34 cellular contexts compared by ENCODE assay signal in genomic region chr4:22465996-22466395, GRCh38.
"Had no signal": no experiment of that assay in that cellular context is flagged by ENCODE, and none has a peak within 500 bp of the region (broad histone marks: within the 10 kb centered on the region; RNA-seq: fewer than 3 reads in every experiment).

No MANE protein-coding gene starts in this region.

- H3K36me3 ChIP-seq: MG63 had no signal

- H3K27me3 ChIP-seq: MG63 had no signal

- H3K9me3 ChIP-seq: MG63 had no signal

- DNase-seq: Karpas-422, Kasumi-1, MG63, MM.1S, MV-4-11, NCI-H1048, NCI-H1092, NCI-H1092 treated with DMSO at 0.1 percent for 48 hours, NCI-H1105, NCI-H1105 treated with DMSO at 0.1 percent for 48 hours, NCI-H1417, NCI-H1417 treated with DMSO at 0.1 percent for 48 hours, NCI-H1436, NCI-H1436 treated with DMSO at 0.1 percent for 48 hours, NCI-H146, NCI-H1694, NCI-H1694 treated with DMSO at 0.1 percent for 48 hours, NCI-H187, NCI-H187 treated with DMSO at 0.1 percent for 48 hours, NCI-H1930, NCI-H2029, NCI-H2029 treated with DMSO at 0.1 percent for 48 hours, NCI-H2081, NCI-H2081 treated with DMSO at 0.1 percent for 48 hours, NCI-H2107, NCI-H2171, NCI-H2171 treated with DMSO at 0.1 percent for 48 hours, NCI-H226, NCI-H345, NCI-H446, NCI-H446 treated with DMSO at 0.1 percent for 48 hours, NCI-H510A, NCI-H510A treated with DMSO at 0.1 percent for 48 hours, NCI-H524 had no signal

- H3K4me3 ChIP-seq: MG63 had no signal
